ENCODE assay signal across 18 cellular contexts in genomic region chr7:50868426-50869100, GRCh38.
DNase-seq lines count a peak whose midpoint lies in the region; ATAC-seq lines count a peak whose summit lies in the region.
"Had no signal": no experiment of that assay in that cellular context is flagged by ENCODE, and none has a peak within 500 bp of the region (broad histone marks: within the 10 kb centered on the region; RNA-seq: fewer than 3 reads in every experiment).

No MANE protein-coding gene starts in this region.

- no peak for ATAC-seq in GM18870 (IDR thresholded peaks at IDR 0.05; ENCODE audit: unreplicated experiment)
- ATAC-seq: CD8-positive, alpha-beta T cell; mucosa of descending colon; stimulated activated naive CD8-positive, alpha-beta T cell treated with anti-CD3 and anti-CD28 coated beads, Interleukin-15, Interleukin-2, amounts not matched to agents 100 U/mL and 50 U/mL, for 24 hours had no signal

- DNase-seq in COLO829 (ENCODE audit: low spot score) (peak; percentile 38), M059J (ENCODE audit: low read depth) (peak; percentile 66), dedifferentiated amniotic fluid mesenchymal stem cell (ENCODE audit: extremely low spot score) (peak; percentile 15), left kidney (ENCODE audit: low read depth, low spot score) (peak; percentile 61), NCI-H446 (lab: John Stamatoyannopoulos, UW) (no peak), cortex of kidney (lab: John Stamatoyannopoulos, UW) (no peak), HuH-7 (ENCODE audit: low spot score) (no peak)
- DNase-seq: activated CD4-positive, alpha-beta T cell treated with anti-CD3 and anti-CD28 coated beads for 48 hours; CD8-positive, alpha-beta T cell; left lung; MM.1S; NCI-H1436; NCI-H524 treated with DMSO at 0.1 percent for 48 hours; stimulated activated CD4-positive, alpha-beta T cell treated with anti-CD3 and anti-CD28 coated beads, Interleukin-2, amount 100 ng/mL, for 48 hours; stimulated activated naive CD8-positive, alpha-beta T cell treated with anti-CD3 and anti-CD28 coated beads, Interleukin-15, Interleukin-2, amounts not matched to agents 100 U/mL and 50 U/mL, for 24 hours; transverse colon had no signal

Comparison
In these comparisons a context has a peak if more than half of its experiments do, and no peak if none do; other contexts are left out.
1. DNase-seq: peak in COLO829 (single experiment), M059J (single experiment), dedifferentiated amniotic fluid mesenchymal stem cell (single experiment) and left kidney (single experiment); none in NCI-H446 (0 of 2), cortex of kidney (single experiment) and HuH-7 (single experiment).